Comparison of ENCODE assay signal across 7 cellular contexts in genomic region chr12:22990501-22990900, GRCh38.
"Had no signal": no experiment of that assay in that cellular context is flagged by ENCODE, and none has a peak within 500 bp of the region (broad histone marks: within the 10 kb centered on the region; RNA-seq: fewer than 3 reads in every experiment).

No MANE protein-coding gene starts in this region.

- ATAC-seq: HCT116, K562 had no signal

- H3K36me3 ChIP-seq: HAP-1 had no signal

- DNase-seq: GOT3, H7, IMR-90, KG1 had no signal

- H3K4me3 ChIP-seq: HAP-1, K562 had no signal

- H3K9me3 ChIP-seq: HAP-1 had no signal
